Comparison of ENCODE assay signal across 9 cellular contexts in genomic region chr7:36207451-36208291, GRCh38. TPM values are rescaled to one million over a fixed set of nuclear protein-coding genes. Genes with fewer than 3 reads are reported as not detected.
A peak's percentile ranks its signal among the peaks of the same experiment; 100 is the strongest.
DNase-seq lines count a peak whose midpoint lies in the region; ATAC-seq and TF ChIP-seq lines count a peak whose summit lies in the region.
"Had no signal": no experiment of that assay in that cellular context is flagged by ENCODE, and none has a peak within 500 bp of the region (broad histone marks: within the 10 kb centered on the region; RNA-seq: fewer than 3 reads in every experiment).

No MANE protein-coding gene starts in this region.

- H3K27me3 Mint-ChIP-seq in activated CD4-positive, alpha-beta T cell treated with anti-CD3 and anti-CD28 coated beads for 36 hours, result no peaks in the 10 kb centered on the region
- H3K27me3 Mint-ChIP-seq in activated CD4-positive, alpha-beta memory T cell treated with anti-CD3 and anti-CD28 coated beads, Interleukin-2, amount 10 ng/mL, durations not matched to agents 7 days and 5 days, result no peaks in the 10 kb centered on the region

- no peaks in the 10 kb centered on the region for H3K36me3 ChIP-seq in cardiac muscle cell

- H3K27ac ChIP-seq in cardiac muscle cell, result peak overlapping the region; percentile 75
- H3K27ac ChIP-seq: SK-N-MC had no signal

- H3K4me1 Mint-ChIP-seq in activated CD4-positive, alpha-beta T cell treated with anti-CD3 and anti-CD28 coated beads for 36 hours, result peaks cover 47% of the 10 kb centered on the region
- H3K4me1 Mint-ChIP-seq in activated CD4-positive, alpha-beta memory T cell treated with anti-CD3 and anti-CD28 coated beads, Interleukin-2, amount 10 ng/mL, durations not matched to agents 7 days and 5 days, result peaks cover 35% of the 10 kb centered on the region

- TF ChIP-seq CTCF in cardiac muscle cell (IDR thresholded peaks at IDR 0.05; ENCODE audit: low read depth, low read length), result no peak

- no peaks in the 10 kb centered on the region for H3K9me3 Mint-ChIP-seq in activated CD4-positive, alpha-beta T cell treated with anti-CD3 and anti-CD28 coated beads for 36 hours (ENCODE audit: low read depth)
- no peaks in the 10 kb centered on the region for H3K9me3 Mint-ChIP-seq in activated CD4-positive, alpha-beta memory T cell treated with anti-CD3 and anti-CD28 coated beads, Interleukin-2, amount 10 ng/mL, durations not matched to agents 7 days and 5 days

- intact Hi-C loops in activated CD4-positive, alpha-beta T cell treated with anti-CD3 and anti-CD28 coated beads for 36 hours (cut with DNase I, micrococcal nuclease), result no loop called here

- ATAC-seq in activated CD4-positive, alpha-beta T cell treated with anti-CD3 and anti-CD28 coated beads for 36 hours, result peak; percentile 54
- no peak for ATAC-seq in HG02938 (IDR thresholded peaks at IDR 0.05; ENCODE audit: unreplicated experiment)

- no peaks in the 10 kb centered on the region for H3K27me3 ChIP-seq in cardiac muscle cell

- CTCF ChIA-PET in activated CD4-positive, alpha-beta T cell treated with anti-CD3 and anti-CD28 coated beads for 36 hours (lab: Charles Lee), result no interaction called here
- CTCF ChIA-PET in activated CD4-positive, alpha-beta memory T cell treated with anti-CD3 and anti-CD28 coated beads, Interleukin-2, amount 10 ng/mL, durations not matched to agents 7 days and 5 days (lab: Charles Lee), result interaction anchor here (0.7 kb wide), 3 partner anchors 42 to 91 kb away, joined by 4 to 5 read pairs (median 5); no protein-coding TSS in a partner anchor

- H3K27ac Mint-ChIP-seq in activated CD4-positive, alpha-beta T cell treated with anti-CD3 and anti-CD28 coated beads for 36 hours, result peak overlapping the region; percentile 34
- H3K27ac Mint-ChIP-seq in activated CD4-positive, alpha-beta memory T cell treated with anti-CD3 and anti-CD28 coated beads, Interleukin-2, amount 10 ng/mL, durations not matched to agents 7 days and 5 days, result peak overlapping the region; percentile 27

- H3K4me1 ChIP-seq in cardiac muscle cell (ENCODE audit: low read depth), result peaks cover 63% of the 10 kb centered on the region

- H3K9me3 ChIP-seq in cardiac muscle cell (ENCODE audit: low read depth), result no peaks in the 10 kb centered on the region

- H3K4me3 Mint-ChIP-seq in activated CD4-positive, alpha-beta T cell treated with anti-CD3 and anti-CD28 coated beads for 36 hours, result no peak overlapping the region
- no peak overlapping the region for H3K4me3 Mint-ChIP-seq in activated CD4-positive, alpha-beta memory T cell treated with anti-CD3 and anti-CD28 coated beads, Interleukin-2, amount 10 ng/mL, durations not matched to agents 7 days and 5 days

- H3K36me3 Mint-ChIP-seq in activated CD4-positive, alpha-beta T cell treated with anti-CD3 and anti-CD28 coated beads for 36 hours (ENCODE audit: low read depth), result no peaks in the 10 kb centered on the region
- H3K36me3 Mint-ChIP-seq in activated CD4-positive, alpha-beta memory T cell treated with anti-CD3 and anti-CD28 coated beads, Interleukin-2, amount 10 ng/mL, durations not matched to agents 7 days and 5 days (ENCODE audit: low read depth), result no peaks in the 10 kb centered on the region

- no peak overlapping the region for H3K4me3 ChIP-seq in cardiac muscle cell
- H3K4me3 ChIP-seq: SK-N-MC had no signal

- peak; percentile 37 for DNase-seq in activated CD4-positive, alpha-beta T cell treated with anti-CD3 and anti-CD28 coated beads for 36 hours
- DNase-seq in activated CD4-positive, alpha-beta T cell treated with anti-CD3 and anti-CD28 coated beads, Interleukin-2, amount 50 U/mL, for 4 hours, result no peak
- no peak for DNase-seq in activated CD4-positive, alpha-beta memory T cell treated with anti-CD3 and anti-CD28 coated beads, Interleukin-2, amount 10 ng/mL, durations not matched to agents 7 days and 5 days
- peak; percentile 54 to 70 for DNase-seq in cardiac muscle cell (ENCODE audit: low read depth in 1 of 2, low spot score in 1 of 2)
- DNase-seq in renal cortical epithelial cell (ENCODE audit: low read depth), result peak; percentile 93
- no peak for DNase-seq in stimulated activated naive CD4-positive, alpha-beta T cell treated with Interleukin-2 at 50 U/mL for 16 hours (lab: John Stamatoyannopoulos, UW)
- DNase-seq in RKO (ENCODE audit: low spot score), result no peak

- POLR2A ChIA-PET in activated CD4-positive, alpha-beta T cell treated with anti-CD3 and anti-CD28 coated beads for 36 hours (lab: Charles Lee), result no interaction called here
- POLR2A ChIA-PET in activated CD4-positive, alpha-beta memory T cell treated with anti-CD3 and anti-CD28 coated beads, Interleukin-2, amount 10 ng/mL, durations not matched to agents 7 days and 5 days (lab: Charles Lee), result interaction anchor here (0.9 kb wide), 1 partner anchor 79 kb away, joined by 3 read pairs; no protein-coding TSS in a partner anchor

RNA-seq across cellular contexts. Expression of gene EEPD1, which starts 54.6 kb away (rescaled TPM):
- 1 to 10 TPM; 1.3 TPM for total RNA-seq in activated CD4-positive, alpha-beta T cell treated with anti-CD3 and anti-CD28 coated beads for 36 hours
- 1 to 10 TPM; 6.5 to 8.5 TPM for total RNA-seq in activated CD4-positive, alpha-beta memory T cell treated with anti-CD3 and anti-CD28 coated beads, Interleukin-2, amount 10 ng/mL, durations not matched to agents 7 days and 5 days
- 11.9 and 13.5 TPM in 2 replicates for total RNA-seq in cardiac muscle cell
- polyA plus RNA-seq in cardiac muscle cell, result 4.8 and 13.8 TPM in 2 replicates
- 3.6 and 3.7 TPM in 2 replicates for total RNA-seq in renal cortical epithelial cell

Comparison
In these comparisons a context has a peak if more than half of its experiments do, and no peak if none do; other contexts are left out.
1. DNase-seq: peak in activated CD4-positive, alpha-beta T cell treated with anti-CD3 and anti-CD28 coated beads for 36 hours (single experiment), cardiac muscle cell (2 of 2) and renal cortical epithelial cell (single experiment); none in activated CD4-positive, alpha-beta T cell treated with anti-CD3 and anti-CD28 coated beads, Interleukin-2, amount 50 U/mL, for 4 hours (0 of 2), activated CD4-positive, alpha-beta memory T cell treated with anti-CD3 and anti-CD28 coated beads, Interleukin-2, amount 10 ng/mL, durations not matched to agents 7 days and 5 days (single experiment), stimulated activated naive CD4-positive, alpha-beta T cell treated with Interleukin-2 at 50 U/mL for 16 hours (single experiment) and RKO (single experiment).